In the genomic region with DNA sequence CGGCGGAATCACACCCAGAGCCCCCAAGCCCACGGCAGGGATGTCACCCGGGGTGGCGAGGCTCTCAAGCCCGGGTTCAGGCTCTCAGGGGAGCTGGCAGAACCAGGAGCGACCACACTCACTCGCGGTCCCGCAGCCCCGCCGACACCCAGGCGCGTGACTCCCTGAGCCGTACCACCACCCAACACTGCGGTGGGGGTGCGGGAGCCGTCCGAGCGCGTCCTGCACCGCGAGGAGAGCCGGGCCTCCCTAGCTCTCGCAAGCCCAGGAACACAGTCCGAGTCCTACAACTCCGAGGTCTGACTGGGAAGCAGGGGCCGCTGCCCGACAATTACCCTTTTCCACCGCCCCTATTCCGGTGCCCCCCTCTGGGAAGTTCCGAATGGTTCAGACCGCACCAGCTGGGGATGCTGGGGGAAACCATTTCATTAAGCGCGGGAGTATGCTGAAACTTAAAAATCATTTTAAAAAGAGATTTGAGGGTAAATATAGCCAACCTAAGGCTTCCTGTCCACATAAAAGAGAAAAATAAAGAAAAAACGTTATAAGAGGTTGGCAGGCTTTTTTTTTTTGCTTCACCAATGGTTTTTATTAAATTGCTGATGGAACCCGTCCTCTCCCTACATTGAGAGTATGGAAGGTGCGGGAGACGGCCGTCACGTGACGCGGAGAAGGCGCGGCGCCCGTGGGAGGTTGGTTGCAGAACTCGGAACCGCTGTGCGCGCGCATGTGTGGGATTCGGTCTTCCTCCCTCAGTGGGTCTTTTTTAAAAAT, we compare ENCODE assay signal across 8 cellular contexts. TPM values are rescaled to one million over a fixed set of nuclear protein-coding genes. Genes with fewer than 3 reads are reported as not detected.
DNase-seq lines count a peak whose midpoint lies in the region; ATAC-seq, FAIRE-seq and TF ChIP-seq lines count a peak whose summit lies in the region.

TSS of gene FLCN (minus strand) at position 143 of the 774 bp plus-strand sequence. CDS start 9,031 bp downstream, outside the sequence.

- FAIRE-seq in D721Med (lab: Jason Lieb, UNC) (no peak), endothelial cell of umbilical vein (lab: Jason Lieb, UNC) (peak; percentile 92)

- H3K36me3 ChIP-seq in HUES6 (ENCODE audit: control insufficient read depth, insufficient read depth, low read length) (peaks cover 14% of the 10 kb centered on the region), OCI-LY1 (ENCODE audit: insufficient read depth, low read length) (peaks cover 8% of the 10 kb centered on the region), endothelial cell of umbilical vein (ENCODE audit: control insufficient read depth in 2 of 2, extremely low read depth in 1 of 2, insufficient read depth in 2 of 2, low read length in 2 of 2) (peaks cover 0 to 4% of the 10 kb centered on the region in 2 experiments)

- BruUV-seq in endothelial cell of umbilical vein (replicated peaks; lab: Mats Ljungman, UMichigan) = no TSS peak

- TF ChIP-seq POLR2A in endothelial cell of umbilical vein (IDR thresholded peaks at IDR 0.05; ENCODE audit: low read depth, low read length) = peak; percentile 83

- peak within 1 kb of the TSS; percentile 68 for H2AFZ ChIP-seq in OCI-LY1 (ENCODE audit: low read length)
- H2AFZ ChIP-seq in endothelial cell of umbilical vein (ENCODE audit: low read depth, low read length) = peak within 1 kb of the TSS; percentile 96

- intact Hi-C loops in endothelial cell of umbilical vein (cut with micrococcal nuclease) = loop anchor here (2.0 to 10.0 kb wide), 4 partner anchors 46 to 232 kb away; no protein-coding TSS in a partner anchor

- no peaks in the 10 kb centered on the region for H3K27me3 ChIP-seq in HUES6 (ENCODE audit: control insufficient read depth, insufficient read depth, low read length)
- no peaks in the 10 kb centered on the region for H3K27me3 ChIP-seq in OCI-LY1 (ENCODE audit: insufficient read depth, low read length)
- no peaks in the 10 kb centered on the region for H3K27me3 ChIP-seq in endothelial cell of umbilical vein (ENCODE audit: control insufficient read depth in 2 of 2, insufficient read depth in 2 of 2, low read length in 2 of 2)

- H3K9me1 ChIP-seq in endothelial cell of umbilical vein (replicated peaks; ENCODE audit: control insufficient read depth, extremely low read depth, insufficient read depth, low read length) = no peaks in the 10 kb centered on the region

- H3K4me2 ChIP-seq in OCI-LY1 (ENCODE audit: low read length) = peak within 1 kb of the TSS; percentile 100
- peak within 1 kb of the TSS; percentile 64 for H3K4me2 ChIP-seq in endothelial cell of umbilical vein (ENCODE audit: insufficient read depth, low read length)

- peak within 1 kb of the TSS; percentile 98 for H3K9ac ChIP-seq in HUES6 (ENCODE audit: low read length)
- peak within 1 kb of the TSS; percentile 98 for H3K9ac ChIP-seq in OCI-LY1 (ENCODE audit: low read length)
- peak within 1 kb of the TSS; percentile 99 for H3K9ac ChIP-seq in endothelial cell of umbilical vein (replicated peaks; ENCODE audit: extremely low read depth, insufficient read depth, low read length)

- DNase-seq in D721Med (ENCODE audit: insufficient read length, low spot score) (peak; percentile 77), activated T-cell treated with anti-CD3 and anti-CD28 coated beads for 1 hour (ENCODE audit: low read depth) (peak; percentile 85), endothelial cell of umbilical vein (ENCODE audit: low read depth, low spot score) (peak; percentile 90), middle frontal gyrus (ENCODE audit: extremely low spot score, low spot score) (peak; percentile 84)
- DNase-seq in stimulated activated CD8-positive, alpha-beta memory T cell treated with anti-CD3 and anti-CD28 coated beads, Interleukin-2, amount 100 ng/mL, for 1 hour (ENCODE audit: low read depth in 2 of 2) = peak; percentile 78 to 82

- POLR2A ChIA-PET in endothelial cell of umbilical vein (lab: Charles Lee) = interaction anchor here (0.6 to 0.7 kb wide), 2 partner anchors 34 to 363 kb away, joined by 3 to 4 read pairs; no protein-coding TSS in a partner anchor

- H3K27ac ChIP-seq in HUES6 (ENCODE audit: low read depth, low read length) (peak within 1 kb of the TSS; percentile 100), OCI-LY1 (ENCODE audit: low read depth, low read length, poor library complexity, severe bottlenecking) (peak within 1 kb of the TSS; percentile 70), endothelial cell of umbilical vein (ENCODE audit: insufficient read depth, low read depth, low read length) (peak within 1 kb of the TSS; percentile 98)

- H3F3A ChIP-seq in OCI-LY1 (ENCODE audit: insufficient read depth, low read length) = no peaks in the 10 kb centered on the region

- H3K79me2 ChIP-seq in OCI-LY1 (ENCODE audit: insufficient read depth, low read length) (peaks cover 18% of the 10 kb centered on the region; the same call in 1 of the 2 replicates), endothelial cell of umbilical vein (ENCODE audit: control insufficient read depth, insufficient read depth, low read length) (peaks cover 26% of the 10 kb centered on the region)

- H3K4me3 ChIP-seq in HUES6 (ENCODE audit: low read depth, low read length) (peak within 1 kb of the TSS; percentile 87), OCI-LY1 (ENCODE audit: low read depth, low read length, poor library complexity, severe bottlenecking) (peak within 1 kb of the TSS; percentile 98), endothelial cell of umbilical vein (replicated peaks in 1 of 3; ENCODE audit: insufficient read depth in 1 of 3, low read depth in 1 of 3, low read length in 3 of 3) (peak within 1 kb of the TSS; percentile 69 to 91 (median 71))

- TF ChIP-seq CTCF in D721Med (IDR thresholded peaks at IDR 0.05; ENCODE audit: insufficient read depth, missing control alignments) = no peak
- TF ChIP-seq CTCF in OCI-LY1 (IDR thresholded peaks at IDR 0.05; ENCODE audit: low read length) = no peak
- no peak for TF ChIP-seq CTCF in endothelial cell of umbilical vein (IDR thresholded peaks at IDR 0.05; ENCODE audit: extremely low read depth in 1 of 2, insufficient read depth in 1 of 2, low read depth in 1 of 2, low read length in 2 of 2)

- H4K20me1 ChIP-seq in OCI-LY1 (ENCODE audit: insufficient read depth, low read length) (no peaks in the 10 kb centered on the region), endothelial cell of umbilical vein (replicated peaks; ENCODE audit: control insufficient read depth, extremely low read depth, insufficient read depth, low read length) (no peaks in the 10 kb centered on the region)

- H3K9me3 ChIP-seq in HUES6 (ENCODE audit: control insufficient read depth, insufficient read depth, low read depth, low read length) = no peaks in the 10 kb centered on the region
- no peaks in the 10 kb centered on the region for H3K9me3 ChIP-seq in OCI-LY1 (ENCODE audit: low read length)
- H3K9me3 ChIP-seq in endothelial cell of umbilical vein (replicated peaks; ENCODE audit: control insufficient read depth, insufficient read depth, low read length) = no peaks in the 10 kb centered on the region

- H3K4me1 ChIP-seq in HUES6 (ENCODE audit: control insufficient read depth, insufficient read depth, low read length) (peaks cover 7% of the 10 kb centered on the region; the same call in 1 of the 2 replicates), OCI-LY1 (ENCODE audit: insufficient read depth, low read length, severe bottlenecking) (peaks cover 26% of the 10 kb centered on the region), endothelial cell of umbilical vein (ENCODE audit: control insufficient read depth, extremely low read depth, insufficient read depth, low read length) (peaks cover 10% of the 10 kb centered on the region)

- peak; percentile 72 for ATAC-seq in GM21447 (IDR thresholded peaks at IDR 0.05; ENCODE audit: unreplicated experiment)

- CTCF ChIA-PET in endothelial cell of umbilical vein (lab: Charles Lee) = interaction anchor here (1.8 to 2.5 kb wide), 2 partner anchors 22 to 96 kb away, joined by 4 to 23 read pairs; no protein-coding TSS in a partner anchor

- dilution Hi-C loops in endothelial cell of umbilical vein (cut with MboI; ENCODE audit: extremely low pct_ligation_motif_present, low sequenced_read_pairs) = no loop called here

- H3K9me2 ChIP-seq in OCI-LY1 (ENCODE audit: low read depth, low read length) = no peaks in the 10 kb centered on the region

TF ChIP-seq in endothelial cell of umbilical vein, 7 proteins besides CTCF, POLR2A, EP300 and RAD21:
- TF ChIP-seq POLR2AphosphoS5 (IDR thresholded peaks at IDR 0.05; ENCODE audit: insufficient read depth, low read depth, low read length) (peak; percentile 90), MAX (IDR thresholded peaks at IDR 0.05; ENCODE audit: insufficient read depth, insufficient read length) (peak; percentile 91), FOS (IDR thresholded peaks at IDR 0.05; ENCODE audit: borderline replicate concordance, insufficient read depth, low read length) (no peak)

RNA-seq across cellular contexts. Expression of gene FLCN, which starts in this region (rescaled TPM):
- 56.9 and 68.9 TPM in 2 replicates for total RNA-seq in endothelial cell of umbilical vein
- polyA plus RNA-seq in endothelial cell of umbilical vein = 37.2 and 38.8 TPM in 2 replicates
- polyA plus RNA-seq in endothelial cell of umbilical vein (2011; cell fraction: cytosol; rRNA removed) = 13.6 and 18.5 TPM in 2 replicates
- 82.1 and 107 TPM in 2 replicates for polyA plus RNA-seq in endothelial cell of umbilical vein (2011; cell fraction: nucleus; rRNA removed)
- polyA plus RNA-seq in endothelial cell of umbilical vein (2012) = 20.9 and 30.4 TPM in 2 replicates
- 77.0 and 92.0 TPM in 2 replicates for polyA minus RNA-seq in endothelial cell of umbilical vein
- polyA minus RNA-seq in endothelial cell of umbilical vein (2011; cell fraction: cytosol; rRNA and poly(A)+ RNA removed) = 11.9 TPM
- 45.7 and 58.4 TPM in 2 replicates for polyA minus RNA-seq in endothelial cell of umbilical vein (2011; cell fraction: nucleus; rRNA and poly(A)+ RNA removed)

Comparison
In these comparisons a context has a peak if more than half of its experiments do, and no peak if none do; other contexts are left out.
1. Peak in every context shown above with its lines: DNase-seq, ATAC-seq, H3K4me3 ChIP-seq and H3K27ac ChIP-seq.